29 cellular contexts compared by ENCODE assay signal in the genomic region with DNA sequence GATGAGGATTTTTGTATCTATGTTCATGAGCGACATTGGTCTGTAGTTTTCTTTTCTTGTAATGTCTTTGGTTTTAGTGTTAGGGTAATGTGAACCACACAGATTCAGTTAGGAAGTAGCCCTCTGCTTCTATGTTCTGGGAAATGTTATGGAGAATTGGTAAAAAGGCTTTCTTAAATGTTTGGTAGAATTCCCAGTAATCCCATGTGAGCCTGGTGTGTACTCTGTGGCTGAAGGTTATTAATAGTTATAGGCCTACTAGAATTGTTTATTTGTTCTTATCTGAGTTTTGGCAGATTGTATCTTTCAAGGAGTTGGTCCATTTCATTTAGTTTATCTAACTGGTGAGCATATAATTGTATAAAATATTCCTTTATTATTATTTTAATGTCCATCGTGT.
DNase-seq lines count a peak whose midpoint lies in the region; ATAC-seq and TF ChIP-seq lines count a peak whose summit lies in the region.
"Had no signal": no experiment of that assay in that cellular context is flagged by ENCODE, and none has a peak within 500 bp of the region (broad histone marks: within the 10 kb centered on the region; RNA-seq: fewer than 3 reads in every experiment).

No MANE protein-coding gene starts in this region.

- peak overlapping the region; percentile 40 for H3K27ac ChIP-seq in parathyroid adenoma
- H3K27ac ChIP-seq: 22Rv1; A549; BLaER1; BLaER1 treated with 17β-estradiol and CSF1 and Interleukin-3, amounts not matched to agents 10 nM and 100 nM; C4-2B had no signal

- no peaks in the 10 kb centered on the region for H3K79me2 ChIP-seq in parathyroid adenoma

- H3K4me3 ChIP-seq in parathyroid adenoma (ENCODE audit: low read depth, low read length): no peak overlapping the region
- H3K4me3 ChIP-seq: A549; BLaER1; BLaER1 treated with 17β-estradiol and CSF1 and Interleukin-3, amounts not matched to agents 10 nM and 100 nM had no signal

- no peak overlapping the region for H2AFZ ChIP-seq in parathyroid adenoma

- TF ChIP-seq CTCF in parathyroid adenoma (IDR thresholded peaks at IDR 0.05): no peak

- H3K4me1 ChIP-seq in parathyroid adenoma: no peaks in the 10 kb centered on the region
- H3K4me1 ChIP-seq: A549, Caco-2 had no signal

- H3K9ac ChIP-seq in parathyroid adenoma: no peak overlapping the region
- H3K9ac ChIP-seq: BLaER1; BLaER1 treated with 17β-estradiol and CSF1 and Interleukin-3, amounts not matched to agents 10 nM and 100 nM had no signal

- peak; percentile 63 for ATAC-seq in sciatic nerve
- ATAC-seq: A549; CD8-positive, alpha-beta T cell had no signal

- intact Hi-C loops in sciatic nerve (cut with DNase I): no loop called here

- no peaks in the 10 kb centered on the region for H3K36me3 ChIP-seq in parathyroid adenoma (ENCODE audit: control insufficient read depth, insufficient read depth, low read length)
- H3K36me3 ChIP-seq: BE2C; BLaER1; BLaER1 treated with 17β-estradiol and CSF1 and Interleukin-3, amounts not matched to agents 10 nM and 100 nM had no signal

- H3K27me3 ChIP-seq in parathyroid adenoma (ENCODE audit: control insufficient read depth, insufficient read depth, low read length): no peaks in the 10 kb centered on the region
- H3K27me3 ChIP-seq: BE2C; BLaER1; BLaER1 treated with 17β-estradiol and CSF1 and Interleukin-3, amounts not matched to agents 10 nM and 100 nM had no signal

- H3K9me3 ChIP-seq in parathyroid adenoma (ENCODE audit: control insufficient read depth, low read length): no peaks in the 10 kb centered on the region
- H3K9me3 ChIP-seq: A549; BE2C; BLaER1; BLaER1 treated with 17β-estradiol and CSF1 and Interleukin-3, amounts not matched to agents 10 nM and 100 nM; Caco-2 had no signal

- H3K4me2 ChIP-seq in parathyroid adenoma (ENCODE audit: low read length): no peak overlapping the region
- H3K4me2 ChIP-seq: A549; BLaER1; BLaER1 treated with 17β-estradiol and CSF1 and Interleukin-3, amounts not matched to agents 10 nM and 100 nM had no signal

- DNase-seq in sciatic nerve (ENCODE audit: low spot score) (no peak), NOMO-1 treated with dmso at 0.1 percent for 144 hours (lab: John Stamatoyannopoulos, UW; ENCODE audit: unreplicated experiment) (no peak), DMS114 treated with DMSO at 0.1 percent for 48 hours (lab: John Stamatoyannopoulos, UW; ENCODE audit: unreplicated experiment) (no peak)
- DNase-seq: 8988T; ACHN; AML-193; BE2C; C1 segment of cervical spinal cord; Caco-2; Calu3; CD4-positive, alpha-beta memory T cell; CD4-positive, alpha-beta T cell; CD4-positive, CD25-positive, alpha-beta regulatory T cell; CD8-positive, alpha-beta memory T cell; CD8-positive, alpha-beta T cell; COR-L47; DMS 273 treated with DMSO at 0.1 percent for 48 hours; DMS153; DMS53; DMS79; DMS79 treated with DMSO at 0.1 percent for 48 hours; DND-41; EL had no signal
